Comparison of ENCODE assay signal across 8 cellular contexts in the genomic region with DNA sequence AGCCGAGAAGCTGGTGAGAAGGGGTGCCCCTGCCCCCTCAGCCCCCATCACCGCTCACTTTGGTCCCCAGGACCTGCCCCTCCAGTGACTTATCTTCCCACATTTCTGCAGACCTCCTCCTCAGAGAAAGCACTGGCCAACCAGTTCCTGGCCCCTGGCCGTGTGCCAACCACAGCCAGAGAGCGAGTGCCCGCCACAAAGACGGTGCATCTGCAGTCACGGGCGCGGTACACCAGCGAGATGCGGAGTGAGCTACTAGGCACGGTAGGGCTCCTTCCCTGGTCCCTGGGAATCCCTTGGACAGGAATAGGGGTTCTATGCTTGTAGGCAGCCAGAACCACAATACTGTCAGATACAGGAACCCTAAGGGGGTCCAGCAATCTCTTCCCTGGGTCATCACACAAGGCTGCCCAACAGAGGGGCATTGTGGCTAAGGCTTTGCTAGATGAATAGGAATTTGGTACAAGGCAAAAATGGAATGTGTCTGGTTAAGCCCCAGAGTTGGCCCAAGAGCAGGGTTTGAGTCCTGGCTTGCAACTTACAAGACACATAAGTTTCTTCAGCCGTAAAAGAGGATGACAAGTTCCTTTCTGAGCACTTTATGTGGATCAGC. TPM values are rescaled to one million over a fixed set of nuclear protein-coding genes. Genes with fewer than 3 reads are reported as not detected.
DNase-seq lines count a peak whose midpoint lies in the region; ATAC-seq and TF ChIP-seq lines count a peak whose summit lies in the region.

No MANE protein-coding gene starts in this region.

- H3K4me1 Mint-ChIP-seq in Calu3 (ENCODE audit: low read depth, unreplicated experiment) (no peaks in the 10 kb centered on the region), endodermal cell (peaks cover 4% of the 10 kb centered on the region)

- H3K4me2 ChIP-seq in OCI-LY1 (ENCODE audit: low read length): peak overlapping the region; percentile 93
- H3K4me2 ChIP-seq in trophoblast cell (ENCODE audit: low read length): peak overlapping the region; percentile 49

- no peak overlapping the region for H3K14ac ChIP-seq in trophoblast cell (ENCODE audit: low read length)

- no peaks in the 10 kb centered on the region for H3F3A ChIP-seq in OCI-LY1 (ENCODE audit: insufficient read depth, low read length)

- no peak overlapping the region for H2BK5ac ChIP-seq in trophoblast cell (ENCODE audit: low read depth, low read length, poor library complexity)

- H3K23ac ChIP-seq in trophoblast cell (ENCODE audit: low read length): no peak overlapping the region

- H3K4me3 ChIP-seq in OCI-LY1 (ENCODE audit: low read depth, low read length, poor library complexity, severe bottlenecking) (peak overlapping the region; percentile 75), endodermal cell (ENCODE audit: low read length) (peak overlapping the region; percentile 84), trophoblast cell (ENCODE audit: low read depth, low read length) (no peak overlapping the region)

- intact Hi-C loops in Calu3 (cut with micrococcal nuclease; ENCODE audit: unreplicated experiment): no loop called here

- H2BK12ac ChIP-seq in trophoblast cell (ENCODE audit: low read length): peak overlapping the region; percentile 51

- peaks cover 15% of the 10 kb centered on the region for H3K79me1 ChIP-seq in trophoblast cell (ENCODE audit: low read length)

- ATAC-seq in GM21360 (IDR thresholded peaks at IDR 0.05; ENCODE audit: unreplicated experiment) (no peak), GM19351 (IDR thresholded peaks at IDR 0.05; ENCODE audit: unreplicated experiment) (no peak)

- H3K4me1 ChIP-seq in OCI-LY1 (ENCODE audit: insufficient read depth, low read length, severe bottlenecking) (peaks cover 14% of the 10 kb centered on the region), endodermal cell (ENCODE audit: control insufficient read depth, insufficient read depth, low read length) (peaks cover 3% of the 10 kb centered on the region), trophoblast cell (ENCODE audit: control insufficient read depth in 1 of 2, insufficient read depth in 2 of 2, low read length in 2 of 2) (peaks cover 14 to 16% of the 10 kb centered on the region in 2 experiments)

- 93 to 96% methylated on average over 5 to 13 of the region's 13 CpGs for WGBS in endodermal cell (ENCODE audit: insufficient coverage in 1 of 2, insufficient read length in 1 of 2), 2 experiments
- no CpG with 5 or more reads among the region's 13 CpGs for WGBS in trophoblast cell (ENCODE audit: extremely low coverage, insufficient coverage, insufficient read length)

- H2AK5ac ChIP-seq in trophoblast cell (ENCODE audit: low read length): peak overlapping the region; percentile 33

- H3K27me3 Mint-ChIP-seq in Calu3 (ENCODE audit: unreplicated experiment): no peaks in the 10 kb centered on the region
- no peaks in the 10 kb centered on the region for H3K27me3 Mint-ChIP-seq in endodermal cell (ENCODE audit: insufficient read depth)

- H3K9me3 ChIP-seq in OCI-LY1 (ENCODE audit: low read length): no peaks in the 10 kb centered on the region
- H3K9me3 ChIP-seq in endodermal cell (ENCODE audit: control insufficient read depth, low read length): no peaks in the 10 kb centered on the region
- H3K9me3 ChIP-seq in trophoblast cell (ENCODE audit: insufficient read depth, low read depth, low read length): peaks cover 5% of the 10 kb centered on the region

- H4K91ac ChIP-seq in trophoblast cell (ENCODE audit: low read depth, low read length): peak overlapping the region; percentile 80

- H3K4me3 Mint-ChIP-seq in Calu3 (ENCODE audit: low read depth, unreplicated experiment): peak overlapping the region; percentile 74
- H3K4me3 Mint-ChIP-seq in endodermal cell: peak overlapping the region; percentile 79

- H3K18ac ChIP-seq in trophoblast cell (ENCODE audit: low read length): peak overlapping the region; percentile 7

- H4K12ac ChIP-seq in trophoblast cell (ENCODE audit: low read depth, low read length): peak overlapping the region; percentile 91

- no peaks in the 10 kb centered on the region for H3K79me2 ChIP-seq in OCI-LY1 (ENCODE audit: insufficient read depth, low read length)
- peaks cover 6% of the 10 kb centered on the region for H3K79me2 ChIP-seq in trophoblast cell (ENCODE audit: control insufficient read depth, insufficient read depth, low read length, poor library complexity)

- H3K36me3 Mint-ChIP-seq in Calu3 (ENCODE audit: insufficient read depth, unreplicated experiment) (peaks cover 33% of the 10 kb centered on the region), endodermal cell (ENCODE audit: low read depth) (peaks cover 28% of the 10 kb centered on the region)

- TSS peak; percentile 73 for BruUV-seq in Calu3 (replicated peaks; lab: Mats Ljungman, UMichigan)

- H3K9me3 Mint-ChIP-seq in Calu3 (ENCODE audit: low read depth, unreplicated experiment) (no peaks in the 10 kb centered on the region), endodermal cell (no peaks in the 10 kb centered on the region)

- no peaks in the 10 kb centered on the region for H3K27me3 ChIP-seq in OCI-LY1 (ENCODE audit: insufficient read depth, low read length)
- no peaks in the 10 kb centered on the region for H3K27me3 ChIP-seq in endodermal cell (ENCODE audit: control insufficient read depth, insufficient read depth, low read length, poor library complexity, severe bottlenecking)
- no peaks in the 10 kb centered on the region for H3K27me3 ChIP-seq in trophoblast cell (ENCODE audit: insufficient read depth, low read length)

- peak overlapping the region; percentile 91 for H4K8ac ChIP-seq in trophoblast cell (ENCODE audit: low read depth, low read length)

- CTCF ChIA-PET in Calu3 (lab: Charles Lee): interaction anchor here (0.6 kb wide), 1 partner anchor 75 kb away, joined by 3 read pairs; no protein-coding TSS in a partner anchor

- H3K36me3 ChIP-seq in OCI-LY1 (ENCODE audit: insufficient read depth, low read length) (peaks cover 37% of the 10 kb centered on the region), endodermal cell (ENCODE audit: control insufficient read depth, insufficient read depth, low read length) (peaks cover 14% of the 10 kb centered on the region), trophoblast cell (ENCODE audit: control insufficient read depth in 1 of 2, insufficient read depth in 2 of 2, low read length in 2 of 2) (peaks cover 46 to 48% of the 10 kb centered on the region in 2 experiments)

- DNase-seq in Calu3 (no peak), endodermal cell (no peak), trophoblast cell (no peak), NCI-H1105 treated with DMSO at 0.1 percent for 48 hours (lab: John Stamatoyannopoulos, UW) (no peak), OCI-M1 (lab: John Stamatoyannopoulos, UW) (no peak)

- TF ChIP-seq CTCF in Calu3 (IDR thresholded peaks at IDR 0.05; ENCODE audit: unreplicated experiment): no peak
- TF ChIP-seq CTCF in OCI-LY1 (IDR thresholded peaks at IDR 0.05; ENCODE audit: low read length): no peak
- TF ChIP-seq CTCF in endodermal cell (conservative IDR thresholded peaks at IDR 0.05): no peak

- no peak overlapping the region for H2BK120ac ChIP-seq in trophoblast cell (ENCODE audit: insufficient read depth, low read length, poor library complexity)

- peak overlapping the region; percentile 84 for H3K27ac ChIP-seq in OCI-LY1 (ENCODE audit: low read depth, low read length, poor library complexity, severe bottlenecking)
- H3K27ac ChIP-seq in endodermal cell (ENCODE audit: low read depth, low read length): no peak overlapping the region
- H3K27ac ChIP-seq in trophoblast cell (ENCODE audit: low read depth, low read length): no peak overlapping the region

- H3K27ac Mint-ChIP-seq in Calu3 (ENCODE audit: unreplicated experiment) (no peak overlapping the region), endodermal cell (peak overlapping the region; percentile 99)

- H3K4ac ChIP-seq in trophoblast cell (ENCODE audit: low read depth, low read length): peak overlapping the region; percentile 22

- H3K9me2 ChIP-seq in OCI-LY1 (ENCODE audit: low read depth, low read length): no peaks in the 10 kb centered on the region

- H3K9ac ChIP-seq in OCI-LY1 (ENCODE audit: low read length): no peak overlapping the region; the same call in 1 of the 2 replicates
- H3K9ac ChIP-seq in endodermal cell (ENCODE audit: extremely low read depth, low read length, poor library complexity, severe bottlenecking): peak overlapping the region; percentile 88
- H3K9ac ChIP-seq in trophoblast cell (ENCODE audit: low read length): no peak overlapping the region

- H2AFZ ChIP-seq in OCI-LY1 (ENCODE audit: low read length) (no peak overlapping the region), trophoblast cell (ENCODE audit: insufficient read depth, low read length, poor library complexity) (peak overlapping the region; percentile 56)

- H4K20me1 ChIP-seq in OCI-LY1 (ENCODE audit: insufficient read depth, low read length): no peaks in the 10 kb centered on the region

RNA-seq across cellular contexts. Expression of gene USE1, which starts 1.0 kb away (rescaled TPM):
- total RNA-seq in Calu3 (2022) (10.7 and 11.8 TPM in 2 replicates), endodermal cell (10 to 100 TPM; 17.4 to 18.4 TPM)
- polyA plus RNA-seq in endodermal cell (2013, experiment 1 of 2): 20.4 TPM
- polyA plus RNA-seq in endodermal cell (2013, experiment 2 of 2): 16.8 TPM
- 10.3 and 10.4 TPM in 2 replicates for polyA plus RNA-seq in trophoblast cell (2013)

RNA-seq across cellular contexts. Expression of gene OCEL1, which starts 9.9 kb away (rescaled TPM):
- 12.1 and 12.2 TPM in 2 replicates for total RNA-seq in Calu3 (2022)
- 10 to 100 TPM; 23.1 to 29.1 TPM for total RNA-seq in endodermal cell
- polyA plus RNA-seq in endodermal cell (2013, experiment 1 of 2): 16.5 TPM
- 15.0 TPM for polyA plus RNA-seq in endodermal cell (2013, experiment 2 of 2)
- 41.5 and 44.6 TPM in 2 replicates for polyA plus RNA-seq in trophoblast cell (2013)

RNA-seq across cellular contexts. Expression of gene NR2F6, which starts 29.6 kb away (rescaled TPM):
- total RNA-seq in Calu3 (2022) (33.5 and 34.6 TPM in 2 replicates), endodermal cell (100 to 1,000 TPM; 103 to 107 TPM)
- polyA plus RNA-seq in endodermal cell (2013, experiment 1 of 2): 59.2 TPM
- polyA plus RNA-seq in endodermal cell (2013, experiment 2 of 2): 54.2 TPM
- polyA plus RNA-seq in trophoblast cell (2013): 205 and 221 TPM in 2 replicates

RNA-seq across cellular contexts. Expression of gene USHBP1, which starts 48.4 kb away (rescaled TPM):
- total RNA-seq in Calu3 (2022): 0.10 and 0.26 TPM in 2 replicates
- 1 to 10 TPM; 3.8 to 6.2 TPM for total RNA-seq in endodermal cell
- polyA plus RNA-seq in endodermal cell (2013, experiment 1 of 2): 1.2 TPM
- 1.2 TPM for polyA plus RNA-seq in endodermal cell (2013, experiment 2 of 2)
- polyA plus RNA-seq in trophoblast cell (2013): 1.4 and 2.2 TPM in 2 replicates

RNA-seq across cellular contexts. Expression of gene BABAM1, which starts 51.1 kb away (rescaled TPM):
- total RNA-seq in Calu3 (2022) (72.9 and 75.2 TPM in 2 replicates), endodermal cell (100 to 1,000 TPM; 136 to 151 TPM)
- 92.0 TPM for polyA plus RNA-seq in endodermal cell (2013, experiment 1 of 2)
- polyA plus RNA-seq in endodermal cell (2013, experiment 2 of 2): 81.9 TPM
- polyA plus RNA-seq in trophoblast cell (2013): 139 and 141 TPM in 2 replicates
